Comparison of ENCODE assay signal across 24 cellular contexts in the genomic region with DNA sequence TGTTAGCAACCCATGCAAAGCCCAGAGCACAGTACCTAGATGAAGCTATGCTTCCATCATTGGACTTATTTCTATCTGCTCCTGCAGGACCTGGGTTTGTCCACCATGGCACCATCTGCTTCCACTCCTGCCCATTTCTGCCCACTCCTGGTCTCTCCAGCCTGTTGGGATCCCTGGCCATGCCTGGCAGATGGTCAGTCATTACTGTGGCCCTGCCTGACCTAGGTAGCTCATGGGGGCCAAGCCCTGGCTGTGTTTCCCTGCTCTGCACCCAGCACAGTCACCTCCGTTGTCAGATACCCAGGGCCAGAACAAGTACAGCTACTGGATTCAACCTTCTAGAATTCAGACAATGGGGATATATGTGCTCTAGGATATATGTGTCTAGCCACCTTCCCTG.
"Had no signal": no experiment of that assay in that cellular context is flagged by ENCODE, and none has a peak within 500 bp of the region (broad histone marks: within the 10 kb centered on the region; RNA-seq: fewer than 3 reads in every experiment).

No MANE protein-coding gene starts in this region.

- H2AFZ ChIP-seq: hepatocyte, parathyroid adenoma had no signal

- ATAC-seq: foreskin keratinocyte; gastroesophageal sphincter; heart left ventricle; left lung; naive thymus-derived CD8-positive, alpha-beta T cell; sciatic nerve; stimulated activated naive B cell treated with anti-CD40 and anti-IgM and Interleukin-4, amounts not matched to agents 10 μg/mL and 1 μg/mL and 100 μg/mL, for 72 hours had no signal

- H3K4me2 ChIP-seq: hepatocyte had no signal

- H3K79me2 ChIP-seq: hepatocyte, parathyroid adenoma had no signal

- H3K27me3 Mint-ChIP-seq: naive thymus-derived CD8-positive, alpha-beta T cell; stimulated activated naive CD8-positive, alpha-beta T cell treated with anti-CD3 and anti-CD28 coated beads, Interleukin-15, Interleukin-2, amounts not matched to agents 100 ng/mL and 50 ng/mL, for 24 hours had no signal

- H3K27ac Mint-ChIP-seq: progenitor cell of endocrine pancreas; stimulated activated naive B cell treated with anti-CD40 and anti-IgM and Interleukin-4, amounts not matched to agents 10 μg/mL and 1 μg/mL and 100 μg/mL, for 72 hours; stimulated activated naive CD8-positive, alpha-beta T cell treated with anti-CD3 and anti-CD28 coated beads, Interleukin-15, Interleukin-2, amounts not matched to agents 100 ng/mL and 50 ng/mL, for 24 hours had no signal

- H3K4me3 Mint-ChIP-seq: naive thymus-derived CD8-positive, alpha-beta T cell; neural crest cell; stimulated activated naive B cell treated with anti-CD40 and anti-IgM and Interleukin-4, amounts not matched to agents 10 μg/mL and 1 μg/mL and 100 μg/mL, for 72 hours; stimulated activated naive CD8-positive, alpha-beta T cell treated with anti-CD3 and anti-CD28 coated beads, Interleukin-15, Interleukin-2, amounts not matched to agents 100 ng/mL and 50 ng/mL, for 24 hours had no signal

- H3K27ac ChIP-seq: colonic mucosa, esophagus muscularis mucosa, foreskin keratinocyte, gastroesophageal sphincter, heart left ventricle, hepatocyte, left lung, parathyroid adenoma, right atrium auricular region, thoracic aorta, tibial nerve, upper lobe of left lung had no signal

- H3K4me1 ChIP-seq: colonic mucosa, foreskin keratinocyte, parathyroid adenoma had no signal

- H3K9ac ChIP-seq: parathyroid adenoma had no signal

- DNase-seq: colonic mucosa; dermis blood vessel endothelial cell; effector memory CD4-positive, alpha-beta T cell; foreskin keratinocyte; heart left ventricle; kidney; mesendoderm; stimulated activated CD4-positive, alpha-beta T cell treated with anti-CD3 and anti-CD28 coated beads, Interleukin-2, amount 100 ng/mL, for 24 hours; stimulated activated CD4-positive, alpha-beta T cell treated with anti-CD3 and anti-CD28 coated beads, Interleukin-4, amount 100 ng/mL, for 4 hours; stimulated activated naive B cell treated with anti-CD40 and anti-IgM and Interleukin-4, amounts not matched to agents 10 μg/mL and 1 μg/mL and 100 μg/mL, for 72 hours; upper lobe of left lung had no signal

- H3K4me3 ChIP-seq: colonic mucosa, esophagus muscularis mucosa, gastroesophageal sphincter, heart left ventricle, hepatocyte, left lung, right atrium auricular region, thoracic aorta, tibial nerve, upper lobe of left lung had no signal

- H3K4me1 Mint-ChIP-seq: neural crest cell had no signal

- H3K27me3 ChIP-seq: colonic mucosa, esophagus muscularis mucosa, gastroesophageal sphincter, heart left ventricle, hepatocyte, left lung, right atrium auricular region, tibial nerve, upper lobe of left lung had no signal

- H3K9me3 ChIP-seq: colonic mucosa, esophagus muscularis mucosa, gastroesophageal sphincter, heart left ventricle, left lung, right atrium auricular region, thoracic aorta, tibial nerve, upper lobe of left lung had no signal

- H3K36me3 ChIP-seq: colonic mucosa, esophagus muscularis mucosa, gastroesophageal sphincter, heart left ventricle, left lung, right atrium auricular region, thoracic aorta, tibial nerve, upper lobe of left lung had no signal

- H3K36me3 Mint-ChIP-seq: naive thymus-derived CD8-positive, alpha-beta T cell; stimulated activated naive B cell treated with anti-CD40 and anti-IgM and Interleukin-4, amounts not matched to agents 10 μg/mL and 1 μg/mL and 100 μg/mL, for 72 hours had no signal
